Comparison of ENCODE assay signal across 22 cellular contexts in genomic region chr16:66228791-66229190, GRCh38.
DNase-seq lines count a peak whose midpoint lies in the region; ATAC-seq and TF ChIP-seq lines count a peak whose summit lies in the region.
"Had no signal": no experiment of that assay in that cellular context is flagged by ENCODE, and none has a peak within 500 bp of the region (broad histone marks: within the 10 kb centered on the region; RNA-seq: fewer than 3 reads in every experiment).

No MANE protein-coding gene starts in this region.

- H3K27me3 Mint-ChIP-seq in endodermal cell (ENCODE audit: insufficient read depth) (peaks cover 69% of the 10 kb centered on the region), osteocyte (ENCODE audit: unreplicated experiment) (peaks cover 8% of the 10 kb centered on the region)

- no peak for TF ChIP-seq EP300 in esophagus muscularis mucosa (IDR thresholded peaks at IDR 0.05)

- 60 to 77% methylated on average over 3 to 7 of the region's 7 CpGs for WGBS in endodermal cell (ENCODE audit: insufficient coverage in 1 of 2, insufficient read length in 1 of 2), 2 experiments
- 74% methylated on average over 7 of the region's 7 CpGs for WGBS in esophagus muscularis mucosa

- H3K36me3 Mint-ChIP-seq in endodermal cell (ENCODE audit: low read depth) (no peaks in the 10 kb centered on the region), osteocyte (ENCODE audit: unreplicated experiment) (no peaks in the 10 kb centered on the region)
- H3K36me3 Mint-ChIP-seq: activated naive CD8-positive, alpha-beta T cell had no signal

- ATAC-seq in HG03469 (IDR thresholded peaks at IDR 0.05; ENCODE audit: unreplicated experiment), result no peak
- ATAC-seq: activated T-helper 17 cell treated with anti-CD3 and anti-CD28 coated beads, Interleukin-2, amount 50 U/mL, for 72 hours; K562; left lung; T-helper 17 cell had no signal

- H3K9me3 Mint-ChIP-seq in endodermal cell (no peaks in the 10 kb centered on the region), osteocyte (ENCODE audit: unreplicated experiment) (no peaks in the 10 kb centered on the region)
- H3K9me3 Mint-ChIP-seq: activated T-helper 17 cell treated with anti-CD3 and anti-CD28 coated beads, Interleukin-2, amount 50 U/mL, for 72 hours; neural crest cell had no signal

- H3K9me3 ChIP-seq in AG04450 (ENCODE audit: control insufficient read depth, insufficient read depth, low read length) (no peaks in the 10 kb centered on the region), endodermal cell (ENCODE audit: control insufficient read depth, low read length) (no peaks in the 10 kb centered on the region), esophagus muscularis mucosa (no peaks in the 10 kb centered on the region)
- H3K9me3 ChIP-seq: left lung had no signal

- TF ChIP-seq POLR2A in NB4 (IDR thresholded peaks at IDR 0.05; ENCODE audit: extremely low read depth, insufficient read length), result no peak
- no peak for TF ChIP-seq POLR2A in esophagus muscularis mucosa (IDR thresholded peaks at IDR 0.05; ENCODE audit: low read depth)

- no peak overlapping the region for H3K27ac ChIP-seq in AG04450 (ENCODE audit: low read depth, low read length)
- H3K27ac ChIP-seq in endodermal cell (ENCODE audit: low read depth, low read length), result no peak overlapping the region
- H3K27ac ChIP-seq in esophagus muscularis mucosa (replicated peaks in 1 of 4), result no peak overlapping the region
- H3K27ac ChIP-seq: cardiac muscle cell, PC-9 had no signal

- H3K4me3 ChIP-seq in AG04450 (ENCODE audit: low read depth, low read length) (no peak overlapping the region), NB4 (ENCODE audit: low read depth, low read length) (no peak overlapping the region), endodermal cell (ENCODE audit: low read length) (no peak overlapping the region), esophagus muscularis mucosa (no peak overlapping the region)
- H3K4me3 ChIP-seq: cardiac muscle cell, K562, left lung, PC-9 had no signal

- H3K36me3 ChIP-seq in endodermal cell (ENCODE audit: control insufficient read depth, insufficient read depth, low read length) (no peaks in the 10 kb centered on the region), esophagus muscularis mucosa (no peaks in the 10 kb centered on the region)
- H3K36me3 ChIP-seq: cardiac muscle cell, left lung had no signal

- no peak overlapping the region for H3K9ac ChIP-seq in endodermal cell (ENCODE audit: extremely low read depth, low read length, poor library complexity, severe bottlenecking)

- TF ChIP-seq CTCF in AG04450 (IDR thresholded peaks at IDR 0.05; ENCODE audit: low read depth, low read length) (no peak), NB4 (IDR thresholded peaks at IDR 0.05; ENCODE audit: low read depth, low read length) (no peak), endodermal cell (conservative IDR thresholded peaks at IDR 0.05) (no peak), osteocyte (IDR thresholded peaks at IDR 0.05) (no peak), esophagus muscularis mucosa (IDR thresholded peaks at IDR 0.05) (no peak)

- POLR2A ChIA-PET in AG04450 (lab: Yijun Ruan, JAX), result interaction anchor here (0.9 kb wide), 1 partner anchor 19 kb away, joined by 3 read pairs; no protein-coding TSS in a partner anchor

- H3K4me1 ChIP-seq in endodermal cell (ENCODE audit: control insufficient read depth, insufficient read depth, low read length) (no peaks in the 10 kb centered on the region), esophagus muscularis mucosa (no peaks in the 10 kb centered on the region)

- CTCF ChIA-PET in AG04450 (lab: Charles Lee), result no interaction called here

- peaks cover 17% of the 10 kb centered on the region for H3K4me1 Mint-ChIP-seq in endodermal cell
- peaks cover 18% of the 10 kb centered on the region for H3K4me1 Mint-ChIP-seq in osteocyte (ENCODE audit: unreplicated experiment)
- H3K4me1 Mint-ChIP-seq: activated T-helper 17 cell treated with anti-CD3 and anti-CD28 coated beads, Interleukin-2, amount 50 U/mL, for 72 hours had no signal

- intact Hi-C loops in esophagus muscularis mucosa (cut with DNase I), result no loop called here

- H3K4me3 Mint-ChIP-seq in endodermal cell (no peak overlapping the region), osteocyte (ENCODE audit: unreplicated experiment) (no peak overlapping the region)
- H3K4me3 Mint-ChIP-seq: activated naive CD8-positive, alpha-beta T cell; activated T-helper 17 cell treated with anti-CD3 and anti-CD28 coated beads, Interleukin-2, amount 50 U/mL, for 72 hours; neural crest cell; T-helper 17 cell had no signal

- H3K27me3 ChIP-seq in AG04450 (ENCODE audit: control insufficient read depth, insufficient read depth, low read length) (peaks cover 19% of the 10 kb centered on the region), endodermal cell (ENCODE audit: control insufficient read depth, insufficient read depth, low read length, poor library complexity, severe bottlenecking) (peaks cover 58% of the 10 kb centered on the region), esophagus muscularis mucosa (no peaks in the 10 kb centered on the region)

- DNase-seq in AG04450 (ENCODE audit: low read depth, low spot score) (peak; percentile 45), NB4 (ENCODE audit: low read depth) (peak; percentile 49), endodermal cell (peak; percentile 28), osteocyte (ENCODE audit: extremely low spot score, unreplicated experiment) (no peak), NCI-H1417 treated with DMSO at 0.1 percent for 48 hours (lab: John Stamatoyannopoulos, UW) (no peak), SIG-M5 treated with dmso at 0.1 percent for 504 hours (lab: John Stamatoyannopoulos, UW; ENCODE audit: unreplicated experiment) (no peak), esophagus muscularis mucosa (ENCODE audit: extremely low spot score) (no peak)
- DNase-seq: activated CD4-positive, alpha-beta T cell treated with anti-CD3 and anti-CD28 coated beads, Interleukin-2, amount 50 U/mL, for 1 hour; C1 segment of cervical spinal cord; left lung; MV-4-11; NCI-H1930; NCI-H2227 treated with DMSO at 0.1 percent for 48 hours; PC-9; stimulated activated CD8-positive, alpha-beta memory T cell treated with anti-CD3 and anti-CD28 coated beads, Interleukin-4, amount 100 ng/mL, for 48 hours; T-helper 17 cell had no signal

- peak overlapping the region; percentile 35 for H3K27ac Mint-ChIP-seq in endodermal cell
- H3K27ac Mint-ChIP-seq in osteocyte (ENCODE audit: unreplicated experiment), result peak overlapping the region; percentile 21
- H3K27ac Mint-ChIP-seq: activated naive CD8-positive, alpha-beta T cell; activated T-helper 17 cell treated with anti-CD3 and anti-CD28 coated beads, Interleukin-2, amount 50 U/mL, for 72 hours; T-helper 17 cell had no signal

Comparison
In these comparisons a context has a peak if more than half of its experiments do, and no peak if none do; other contexts are left out.
1. DNase-seq: peak in AG04450 (single experiment), NB4 (single experiment) and endodermal cell (single experiment); none in osteocyte (single experiment), NCI-H1417 treated with DMSO at 0.1 percent for 48 hours (single experiment), SIG-M5 treated with dmso at 0.1 percent for 504 hours (single experiment) and esophagus muscularis mucosa (single experiment).